9 cellular contexts compared by ENCODE assay signal in the genomic region with DNA sequence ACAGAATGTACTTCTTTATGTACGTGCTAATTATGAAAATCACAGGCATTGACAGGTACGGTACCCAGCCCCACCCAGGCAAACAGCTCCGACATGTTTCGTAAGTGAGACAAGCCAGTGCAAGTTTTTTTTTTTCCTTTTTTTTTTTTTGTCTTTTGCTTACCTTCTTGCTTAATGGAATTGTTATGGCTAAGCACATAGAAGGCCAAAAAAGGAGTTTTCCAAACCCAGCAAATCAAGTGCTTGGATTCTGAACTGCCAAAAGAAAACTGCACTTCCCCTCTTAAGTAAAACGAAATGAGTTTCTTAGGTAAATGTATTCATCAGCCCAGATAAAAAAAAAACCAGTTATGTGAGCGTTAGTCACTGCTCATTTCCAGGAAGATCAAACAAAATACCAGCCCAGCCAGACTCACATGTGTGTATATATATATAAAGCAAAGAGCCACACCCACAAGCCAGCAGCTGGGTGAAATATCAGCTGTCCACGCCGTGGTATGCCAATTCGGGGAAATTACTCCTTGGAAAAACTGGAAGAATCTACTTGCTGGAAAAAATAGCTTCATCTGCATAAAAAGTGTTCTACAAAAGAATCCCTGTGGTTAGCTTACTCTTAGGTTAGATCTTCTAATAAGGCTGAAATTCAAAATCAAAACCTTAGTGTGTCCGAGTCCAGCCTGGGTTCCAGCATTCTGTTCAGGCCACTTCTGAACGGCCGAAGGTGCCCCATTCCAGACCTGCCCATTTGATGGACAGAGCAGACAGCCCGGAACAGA. TPM values are rescaled to one million over a fixed set of nuclear protein-coding genes. Genes with fewer than 3 reads are reported as not detected.
DNase-seq lines count a peak whose midpoint lies in the region; ATAC-seq, FAIRE-seq and TF ChIP-seq lines count a peak whose summit lies in the region.
"Had no signal": no experiment of that assay in that cellular context is flagged by ENCODE, and none has a peak within 500 bp of the region (broad histone marks: within the 10 kb centered on the region; RNA-seq: fewer than 3 reads in every experiment).

No MANE protein-coding gene starts in this region.

- no peak for FAIRE-seq in GM12878 (lab: Jason Lieb, UNC)
- FAIRE-seq: islet of Langerhans had no signal

- BruUV-seq in GM12878 (replicated peaks; lab: Mats Ljungman, UMichigan): no TSS peak

- H4K20me1 ChIP-seq in GM12878 (ENCODE audit: control insufficient read depth, insufficient read depth): no peaks in the 10 kb centered on the region; the same call in 1 of the 2 replicates

- WGBS in GM12878 (ENCODE audit: insufficient coverage, insufficient replicate concordance, low lambda C conversion rate, missing lambda C conversion rate): 77% methylated on average over 13 of the region's 13 CpGs

- TF ChIP-seq CTCF in RWPE1 (conservative IDR thresholded peaks at IDR 0.05; ENCODE audit: low read depth) (no peak), GM12878 (IDR thresholded peaks at IDR 0.05 in 2 of 3, conservative IDR thresholded peaks at IDR 0.05 in 1 of 3; ENCODE audit: control insufficient read depth in 2 of 3, extremely low read depth in 1 of 3, insufficient read depth in 1 of 3, low read depth in 3 of 3, low read length in 3 of 3) (no peak)

- POLR2A ChIA-PET in RWPE1 (lab: Yijun Ruan, JAX; ENCODE audit: low non-redundant PET): interaction anchor here (0.6 kb wide), 1 partner anchor 917 kb away, joined by 3 read pairs; no protein-coding TSS in a partner anchor
- POLR2A ChIA-PET in GM12878 (lab: Charles Lee): interaction anchor here (1.0 to 2.5 kb wide), 2 partner anchors 16 to 20 kb away, joined by 5 to 10 read pairs; no protein-coding TSS in a partner anchor

- no peaks in the 10 kb centered on the region for H3K9me3 ChIP-seq in GM12878 (replicated peaks; ENCODE audit: control insufficient read depth, insufficient read depth, low read length)
- no peaks in the 10 kb centered on the region for H3K9me3 ChIP-seq in subcutaneous abdominal adipose tissue (ENCODE audit: control insufficient read depth in 5 of 5, low read length in 5 of 5)

- CTCF ChIA-PET in RWPE1 (lab: Yijun Ruan, JAX): interaction anchor here (0.6 to 0.8 kb wide), 4 partner anchors 34 to 579 kb away, joined by 4 to 5 read pairs (median 4); no protein-coding TSS in a partner anchor
- CTCF ChIA-PET in GM12878 (lab: Yijun Ruan, JAX): interaction anchor here (0.7 to 1.6 kb wide), 7 partner anchors 19 to 534 kb away, joined by 3 to 4 read pairs (median 3); no protein-coding TSS in a partner anchor

- H3K27ac ChIP-seq in RWPE1: peak overlapping the region; percentile 93
- H3K27ac ChIP-seq in GM12878 (ENCODE audit: control insufficient read depth, insufficient read depth): no peak overlapping the region
- H3K27ac ChIP-seq in subcutaneous abdominal adipose tissue (ENCODE audit: low read depth, low read length): peak overlapping the region; percentile 100

- SMC1A ChIA-PET in GM12878 (lab: Charles Lee; ENCODE audit: uncharacterized antibody, unreplicated experiment): interaction anchor here (0.7 to 2.5 kb wide), 10 partner anchors 9 to 207 kb away, joined by 3 to 13 read pairs (median 6); no protein-coding TSS in a partner anchor

- intact Hi-C loops in GM12878 (cut with micrococcal nuclease; ENCODE audit: unreplicated experiment): no loop called here

- H3K79me2 ChIP-seq in GM12878 (ENCODE audit: control insufficient read depth, insufficient read depth, low read length): peaks cover 43% of the 10 kb centered on the region

- H3K4me3 ChIP-seq in GM12878 (no peak overlapping the region), subcutaneous abdominal adipose tissue (ENCODE audit: low read depth in 1 of 5, low read length in 5 of 5) (peak overlapping the region in 1 of 5 donors; percentile 24)

- peaks cover 10% of the 10 kb centered on the region for H3K4me1 ChIP-seq in GM12878 (ENCODE audit: control insufficient read depth, insufficient read depth, low read length)
- H3K4me1 ChIP-seq in subcutaneous abdominal adipose tissue (ENCODE audit: control insufficient read depth in 5 of 5, insufficient read depth in 5 of 5, low read length in 5 of 5): peaks cover 19 to 68% (median 64%) of the 10 kb centered on the region in 5 donors

- ATAC-seq in GM12878: no peak
- ATAC-seq in HG03342 (IDR thresholded peaks at IDR 0.05; ENCODE audit: unreplicated experiment): no peak

- DNase-seq in G401 (ENCODE audit: low spot score) (peak; percentile 25), RWPE1 (ENCODE audit: low spot score) (peak; percentile 74), GM12878 (ENCODE audit: low read depth, low spot score) (no peak), kidney tubule cell (ENCODE audit: low spot score) (peak; percentile 81), GM19240 (ENCODE audit: insufficient read length, low spot score) (no peak)
- no peak for DNase-seq in NK-92 treated with Interleukin-12 subunit alpha and Interleukin-12 subunit beta, amount 100 ng/mL, for 24 hours (lab: John Stamatoyannopoulos, UW)

- in situ Hi-C loops in G401 (cut with HindIII; ENCODE audit: low sequenced_read_pairs): no loop called here
- in situ Hi-C loops in GM12878 (cut with MboI): no loop called here

- H3K9ac ChIP-seq in GM12878 (ENCODE audit: control insufficient read depth, insufficient read depth, low read length) (no peak overlapping the region), subcutaneous abdominal adipose tissue (ENCODE audit: low read length in 5 of 5) (peak overlapping the region; percentile 2 to 100 (median 31))

- H3K27me3 ChIP-seq in GM12878 (replicated peaks in 1 of 2; ENCODE audit: control insufficient read depth in 2 of 2, insufficient read depth in 2 of 2, low read length in 1 of 2): no peaks in the 10 kb centered on the region
- H3K27me3 ChIP-seq in subcutaneous abdominal adipose tissue (ENCODE audit: control insufficient read depth in 5 of 5, insufficient read depth in 4 of 5, low read length in 5 of 5): no peaks in the 10 kb centered on the region

- no peak for TF ChIP-seq EP300 in GM12878 (IDR thresholded peaks at IDR 0.05; ENCODE audit: borderline replicate concordance in 1 of 2, control insufficient read depth in 1 of 2, low read depth in 2 of 2, low read length in 2 of 2)

- no peak overlapping the region for H2AFZ ChIP-seq in GM12878 (ENCODE audit: control insufficient read depth, low read depth, low read length)

- no peak; the same call in 1 of the 2 replicates for TF ChIP-seq POLR2A in GM12878 (IDR thresholded peaks at IDR 0.05; ENCODE audit: low read depth, low read length)

- RAD21 ChIA-PET in GM12878 (lab: Charles Lee; ENCODE audit: unreplicated experiment): interaction anchor here (1.3 to 3.7 kb wide), 3 partner anchors 19 to 74 kb away, joined by 4 to 14 read pairs (median 8); no protein-coding TSS in a partner anchor

- H3K4me2 ChIP-seq in GM12878 (ENCODE audit: control insufficient read depth, insufficient read depth): 0 out of 2 replicates have a peak overlapping the region, but pooled peaks have one; percentile 46

- H3K36me3 ChIP-seq in GM12878 (ENCODE audit: control insufficient read depth in 2 of 2, insufficient read depth in 2 of 2, low read length in 1 of 2) (peaks cover 33 to 44% of the 10 kb centered on the region in 2 experiments), subcutaneous abdominal adipose tissue (ENCODE audit: control insufficient read depth in 5 of 5, insufficient read depth in 5 of 5, low read length in 5 of 5) (peaks cover 10 to 77% (median 59%) of the 10 kb centered on the region in 5 donors)

- TF ChIP-seq RAD21 in GM12878 (IDR thresholded peaks at IDR 0.05; ENCODE audit: insufficient read depth, low read depth, low read length): no peak

TF ChIP-seq in GM12878, 131 proteins besides CTCF, POLR2A, EP300 and RAD21 (continues in another document):
- TF ChIP-seq POLR2AphosphoS2 (IDR thresholded peaks at IDR 0.05; ENCODE audit: low read depth, low read length) (peak; percentile 50; the same call in 1 of the 2 replicates), NRF1 (conservative IDR thresholded peaks at IDR 0.05; ENCODE audit: low read depth, low read length) (no peak), PAX5 (IDR thresholded peaks at IDR 0.05; ENCODE audit: borderline replicate concordance, low read depth, low read length) (no peak), RUNX3 (IDR thresholded peaks at IDR 0.05; ENCODE audit: low read length) (no peak), MXI1 (IDR thresholded peaks at IDR 0.05; ENCODE audit: low read depth, low read length) (no peak), KLF5 (IDR thresholded peaks at IDR 0.05; ENCODE audit: partially characterized antibody) (no peak)
- TF ChIP-seq, protein P1, sequence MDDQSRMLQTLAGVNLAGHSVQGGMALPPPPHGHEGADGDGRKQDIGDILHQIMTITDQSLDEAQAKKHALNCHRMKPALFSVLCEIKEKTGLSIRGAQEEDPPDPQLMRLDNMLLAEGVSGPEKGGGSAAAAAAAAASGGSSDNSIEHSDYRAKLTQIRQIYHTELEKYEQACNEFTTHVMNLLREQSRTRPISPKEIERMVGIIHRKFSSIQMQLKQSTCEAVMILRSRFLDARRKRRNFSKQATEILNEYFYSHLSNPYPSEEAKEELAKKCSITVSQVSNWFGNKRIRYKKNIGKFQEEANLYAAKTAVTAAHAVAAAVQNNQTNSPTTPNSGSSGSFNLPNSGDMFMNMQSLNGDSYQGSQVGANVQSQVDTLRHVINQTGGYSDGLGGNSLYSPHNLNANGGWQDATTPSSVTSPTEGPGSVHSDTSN (IDR thresholded peaks at IDR 0.05; ENCODE audit: insufficient replicate concordance, low read depth, low read length): no peak

RNA-seq across cellular contexts. Expression of gene KLF6, which starts 8.0 kb away (rescaled TPM):
- total RNA-seq in G401 (2014; rRNA removed; shearing (Covaris generic)): 25.8 and 35.8 TPM in 2 replicates
- 102 and 109 TPM in 2 replicates for total RNA-seq in GM12878 (2013; cell fraction: nucleolus; rRNA removed)
- 17.6 and 19.9 TPM in 2 replicates for total RNA-seq in GM12878 (2014; rRNA removed)
- 16.1 and 16.2 TPM in 2 replicates for total RNA-seq in GM12878 (2014; rRNA removed; fragmentation: Illumina TruSeq; extraction: Trizol)
- total RNA-seq in GM12878 (2021): 42.1 and 47.3 TPM in 2 replicates
- polyA plus RNA-seq in GM12878 (2011; ENCODE audit: low read depth): 25.2 TPM
- 31.5 and 32.0 TPM in 2 replicates for polyA plus RNA-seq in GM12878 (2011; rRNA removed)
- polyA plus RNA-seq in GM12878 (2011; cell fraction: cytosol; rRNA removed): 29.9 and 31.3 TPM in 2 replicates
- polyA plus RNA-seq in GM12878 (2011; cell fraction: nucleus; rRNA removed): 60.5 and 74.6 TPM in 2 replicates
- 49.8 and 49.9 TPM in 2 replicates for polyA plus RNA-seq in GM12878 (2012)
- 21.6 and 26.4 TPM in 2 replicates for polyA plus RNA-seq in GM12878 (2014; fragmentation: Illumina TruSeq; extraction: Trizol)
- polyA plus RNA-seq in GM12878 (2014; fragmentation: Nextera tagmentation; extraction: Ambion mirVana): 10 to 100 TPM in 1 of 2 experiments, 1 to 10 TPM in 1; 7.4 to 15.4 TPM
- polyA plus RNA-seq in GM12878 (2014; rRNA removed): 20.2 and 25.4 TPM in 2 replicates
- polyA plus RNA-seq in GM12878 (2016; fragmentation: Nextera tagmentation; extraction: Ambion mirVana): 10 to 100 TPM; 48.6 to 54.1 TPM
- 78.3 and 96.8 TPM in 2 replicates for polyA minus RNA-seq in GM12878 (2011; rRNA and poly(A)+ RNA removed)
- polyA minus RNA-seq in GM12878 (2011; cell fraction: cytosol; rRNA and poly(A)+ RNA removed): 15.2 and 23.9 TPM in 2 replicates
- polyA minus RNA-seq in GM12878 (2011; cell fraction: nucleus; rRNA and poly(A)+ RNA removed): 201 and 273 TPM in 2 replicates

Comparison
In these comparisons a context has a peak if more than half of its experiments do, and no peak if none do; other contexts are left out.
1. DNase-seq: peak in G401 (single experiment), RWPE1 (single experiment) and kidney tubule cell (single experiment); none in GM12878 (single experiment), GM19240 (single experiment) and NK-92 treated with Interleukin-12 subunit alpha and Interleukin-12 subunit beta, amount 100 ng/mL, for 24 hours (single experiment).